18 cellular contexts compared by ENCODE assay signal in genomic region chr5:111347021-111347420, GRCh38.
DNase-seq lines count a peak whose midpoint lies in the region; ATAC-seq lines count a peak whose summit lies in the region.
"Had no signal": no experiment of that assay in that cellular context is flagged by ENCODE, and none has a peak within 500 bp of the region (broad histone marks: within the 10 kb centered on the region; RNA-seq: fewer than 3 reads in every experiment).

No MANE protein-coding gene starts in this region.

- no peak overlapping the region for H3K4me3 Mint-ChIP-seq in activated naive CD8-positive, alpha-beta T cell
- H3K4me3 Mint-ChIP-seq in activated naive CD8-positive, alpha-beta T cell treated with anti-CD3 and anti-CD28 coated beads, Interleukin-2, amount 50 U/mL, for 24 hours = no peak overlapping the region
- H3K4me3 Mint-ChIP-seq in activated T-helper 1 cell treated with anti-CD3 and anti-CD28 coated beads, Interleukin-12 subunit alpha, Interleukin-12 subunit beta, Interleukin-2, Interleukin-4 antibody, amounts not matched to agents 30 ng/mL and 10 ng/mL and 1 ng/mL, durations not matched to agents 14 hours and 24 hours and 36 hours = no peak overlapping the region
- H3K4me3 Mint-ChIP-seq: CD4-positive, alpha-beta memory T cell had no signal

- intact Hi-C loops in activated T-helper 1 cell treated with anti-CD3 and anti-CD28 coated beads, Interleukin-12 subunit alpha, Interleukin-12 subunit beta, Interleukin-2, Interleukin-4 antibody, amounts not matched to agents 30 ng/mL and 10 ng/mL and 1 ng/mL, durations not matched to agents 14 hours and 24 hours and 36 hours (cut with micrococcal nuclease) = no loop called here

- peaks cover 26% of the 10 kb centered on the region for H3K36me3 Mint-ChIP-seq in activated naive CD8-positive, alpha-beta T cell
- peaks cover 19% of the 10 kb centered on the region for H3K36me3 Mint-ChIP-seq in activated naive CD8-positive, alpha-beta T cell treated with anti-CD3 and anti-CD28 coated beads, Interleukin-2, amount 50 U/mL, for 24 hours (ENCODE audit: low read depth)
- H3K36me3 Mint-ChIP-seq in activated T-helper 1 cell treated with anti-CD3 and anti-CD28 coated beads, Interleukin-12 subunit alpha, Interleukin-12 subunit beta, Interleukin-2, Interleukin-4 antibody, amounts not matched to agents 30 ng/mL and 10 ng/mL and 1 ng/mL, durations not matched to agents 14 hours and 24 hours and 36 hours (ENCODE audit: low read depth) = peaks cover 11% of the 10 kb centered on the region

- H3K27ac Mint-ChIP-seq in activated naive CD8-positive, alpha-beta T cell = peak overlapping the region; percentile 46
- H3K27ac Mint-ChIP-seq in activated naive CD8-positive, alpha-beta T cell treated with anti-CD3 and anti-CD28 coated beads, Interleukin-2, amount 50 U/mL, for 24 hours = no peak overlapping the region
- H3K27ac Mint-ChIP-seq in activated T-helper 1 cell treated with anti-CD3 and anti-CD28 coated beads, Interleukin-12 subunit alpha, Interleukin-12 subunit beta, Interleukin-2, Interleukin-4 antibody, amounts not matched to agents 30 ng/mL and 10 ng/mL and 1 ng/mL, durations not matched to agents 14 hours and 24 hours and 36 hours = no peak overlapping the region

- H3K27me3 Mint-ChIP-seq in activated naive CD8-positive, alpha-beta T cell = no peaks in the 10 kb centered on the region
- no peaks in the 10 kb centered on the region for H3K27me3 Mint-ChIP-seq in activated naive CD8-positive, alpha-beta T cell treated with anti-CD3 and anti-CD28 coated beads, Interleukin-2, amount 50 U/mL, for 24 hours
- no peaks in the 10 kb centered on the region for H3K27me3 Mint-ChIP-seq in activated T-helper 1 cell treated with anti-CD3 and anti-CD28 coated beads, Interleukin-12 subunit alpha, Interleukin-12 subunit beta, Interleukin-2, Interleukin-4 antibody, amounts not matched to agents 30 ng/mL and 10 ng/mL and 1 ng/mL, durations not matched to agents 14 hours and 24 hours and 36 hours (ENCODE audit: insufficient read depth)
- H3K27me3 Mint-ChIP-seq: CD4-positive, alpha-beta memory T cell had no signal

- peaks cover 51% of the 10 kb centered on the region for H3K4me1 Mint-ChIP-seq in activated naive CD8-positive, alpha-beta T cell (ENCODE audit: low read depth)
- H3K4me1 Mint-ChIP-seq in activated naive CD8-positive, alpha-beta T cell treated with anti-CD3 and anti-CD28 coated beads, Interleukin-2, amount 50 U/mL, for 24 hours = peaks cover 24% of the 10 kb centered on the region
- H3K4me1 Mint-ChIP-seq in activated T-helper 1 cell treated with anti-CD3 and anti-CD28 coated beads, Interleukin-12 subunit alpha, Interleukin-12 subunit beta, Interleukin-2, Interleukin-4 antibody, amounts not matched to agents 30 ng/mL and 10 ng/mL and 1 ng/mL, durations not matched to agents 14 hours and 24 hours and 36 hours (ENCODE audit: low read depth) = no peaks in the 10 kb centered on the region

- no peaks in the 10 kb centered on the region for H3K9me3 Mint-ChIP-seq in activated naive CD8-positive, alpha-beta T cell (ENCODE audit: low read depth)
- no peaks in the 10 kb centered on the region for H3K9me3 Mint-ChIP-seq in activated naive CD8-positive, alpha-beta T cell treated with anti-CD3 and anti-CD28 coated beads, Interleukin-2, amount 50 U/mL, for 24 hours
- no peaks in the 10 kb centered on the region for H3K9me3 Mint-ChIP-seq in activated T-helper 1 cell treated with anti-CD3 and anti-CD28 coated beads, Interleukin-12 subunit alpha, Interleukin-12 subunit beta, Interleukin-2, Interleukin-4 antibody, amounts not matched to agents 30 ng/mL and 10 ng/mL and 1 ng/mL, durations not matched to agents 14 hours and 24 hours and 36 hours
- H3K9me3 Mint-ChIP-seq: CD4-positive, alpha-beta memory T cell had no signal

- no peak for ATAC-seq in activated naive CD8-positive, alpha-beta T cell treated with anti-CD3 and anti-CD28 coated beads, Interleukin-2, amount 50 U/mL, for 24 hours
- ATAC-seq in GM21619 (IDR thresholded peaks at IDR 0.05; ENCODE audit: unreplicated experiment) = no peak
- ATAC-seq: Panc1 had no signal

- no peak for DNase-seq in activated naive CD8-positive, alpha-beta T cell treated with anti-CD3 and anti-CD28 coated beads, Interleukin-2, amount 50 U/mL, for 24 hours
- DNase-seq in RPMI7951 (ENCODE audit: low read depth) (peak; percentile 63), foreskin melanocyte (peak; percentile 45), T-helper 9 cell (no peak), DMS79 treated with DMSO at 0.1 percent for 48 hours (lab: John Stamatoyannopoulos, UW) (no peak)
- no peak for DNase-seq in activated T-helper 1 cell treated with anti-CD3 and anti-CD28 coated beads, Interleukin-12 subunit alpha, Interleukin-12 subunit beta, Interleukin-2, Interleukin-4 antibody, amounts not matched to agents 30 ng/mL and 10 ng/mL and 1 ng/mL, durations not matched to agents 14 hours and 24 hours and 36 hours (ENCODE audit: low spot score)
- DNase-seq: Calu3; CD4-positive, alpha-beta memory T cell; DMS53; NCI-H1092 treated with DMSO at 0.1 percent for 48 hours; NCI-H146; NCI-H2029 treated with DMSO at 0.1 percent for 48 hours; NCI-H2171 treated with DMSO at 0.1 percent for 48 hours; NCI-H446 treated with DMSO at 0.1 percent for 48 hours; SHP77 treated with DMSO at 0.1 percent for 48 hours had no signal

Comparison
In these comparisons a context has a peak if more than half of its experiments do, and no peak if none do; other contexts are left out.
1. DNase-seq: peak in RPMI7951 (single experiment) and foreskin melanocyte (single experiment); none in activated naive CD8-positive, alpha-beta T cell treated with anti-CD3 and anti-CD28 coated beads, Interleukin-2, amount 50 U/mL, for 24 hours (single experiment), T-helper 9 cell (single experiment), DMS79 treated with DMSO at 0.1 percent for 48 hours (single experiment) and activated T-helper 1 cell treated with anti-CD3 and anti-CD28 coated beads, Interleukin-12 subunit alpha, Interleukin-12 subunit beta, Interleukin-2, Interleukin-4 antibody, amounts not matched to agents 30 ng/mL and 10 ng/mL and 1 ng/mL, durations not matched to agents 14 hours and 24 hours and 36 hours (single experiment).